Comparison of ENCODE assay signal across 9 cellular contexts in genomic region chr4:58127680-58128079, GRCh38.
"Had no signal": no experiment of that assay in that cellular context is flagged by ENCODE, and none has a peak within 500 bp of the region (broad histone marks: within the 10 kb centered on the region; RNA-seq: fewer than 3 reads in every experiment).

No MANE protein-coding gene starts in this region.

- H3K4me3 ChIP-seq: GM23338, K562 had no signal

- FAIRE-seq: H1, H54, HTR-8/SVneo, K562 had no signal

- DNase-seq: H9, HCEC 1CT, IMR-90, KG1 had no signal

- ATAC-seq: GM23338, K562 had no signal
